Comparison of ENCODE assay signal across 25 cellular contexts in the genomic region with DNA sequence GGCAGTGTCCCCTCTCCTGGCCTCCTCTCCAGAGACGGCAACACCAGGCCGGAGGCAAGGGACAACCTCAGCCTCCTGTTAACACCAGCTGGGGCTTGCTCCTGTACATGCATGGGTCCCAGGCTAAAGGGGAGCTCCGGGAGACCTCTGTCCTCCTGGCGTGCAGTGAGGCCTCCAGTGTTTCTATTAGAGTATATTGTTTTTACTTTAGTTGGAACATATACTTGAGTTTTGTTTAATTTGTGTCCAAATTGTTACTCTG. TPM values are rescaled to one million over a fixed set of nuclear protein-coding genes. Genes with fewer than 3 reads are reported as not detected.
"Had no signal": no experiment of that assay in that cellular context is flagged by ENCODE, and none has a peak within 500 bp of the region (broad histone marks: within the 10 kb centered on the region; RNA-seq: fewer than 3 reads in every experiment).

No MANE protein-coding gene starts in this region.

- H3K9me3 ChIP-seq: psoas muscle, right lobe of liver, sigmoid colon, stomach, thoracic aorta, thyroid gland, transverse colon, upper lobe of right lung, uterus had no signal

- H3K9ac ChIP-seq: parathyroid adenoma had no signal

- H3K4me3 ChIP-seq: ovary, psoas muscle, right lobe of liver, sigmoid colon, stomach, thoracic aorta, thyroid gland, transverse colon, upper lobe of right lung, uterus had no signal

- ATAC-seq: naive thymus-derived CD8-positive, alpha-beta T cell; psoas muscle; right cardiac atrium; right lobe of liver; stimulated activated effector memory CD8-positive, alpha-beta T cell treated with anti-CD3 and anti-CD28 coated beads, Interleukin-12 subunit alpha, Interleukin-12 subunit beta, amount 100 ng/mL, for 72 hours; stimulated activated naive B cell treated with anti-CD40 and anti-IgM and Interleukin-4, amounts not matched to agents 10 μg/mL and 1 μg/mL and 100 μg/mL, for 72 hours; upper lobe of right lung had no signal

- H3K36me3 ChIP-seq: ovary, right lobe of liver, sigmoid colon, stomach, thoracic aorta, thyroid gland, transverse colon, upper lobe of right lung, uterus had no signal

- H3K27me3 ChIP-seq: ovary, thyroid gland had no signal

- H2AFZ ChIP-seq: parathyroid adenoma had no signal

- H3K27ac ChIP-seq: ovary, parathyroid adenoma, psoas muscle, right lobe of liver, sigmoid colon, stomach, thoracic aorta, thyroid gland, transverse colon, upper lobe of right lung, uterus had no signal

- H3K4me1 ChIP-seq: parathyroid adenoma, psoas muscle, right lobe of liver, sigmoid colon, stomach, thyroid gland, transverse colon, upper lobe of right lung, uterus had no signal

- DNase-seq: naive B cell; naive thymus-derived CD8-positive, alpha-beta T cell; nephron progenitor cell; occipital lobe; ovary; psoas muscle; right cardiac atrium; right lobe of liver; sigmoid colon; small intestine; stimulated activated CD4-positive, alpha-beta T cell treated with anti-CD3 and anti-CD28 coated beads, Interleukin-15, amount 100 ng/mL, for 24 hours; stimulated activated CD4-positive, alpha-beta T cell treated with anti-CD3 and anti-CD28 coated beads, Interleukin-2, amount 100 ng/mL, for 24 hours; stimulated activated CD4-positive, alpha-beta T cell treated with anti-CD3 and anti-CD28 coated beads, Interleukin-2, amount 100 ng/mL, for 48 hours; stimulated activated CD4-positive, alpha-beta T cell treated with anti-CD3 and anti-CD28 coated beads, Interleukin-4, amount 100 ng/mL, for 24 hours; stimulated activated naive B cell treated with anti-CD40 and anti-IgM and Interleukin-4, amounts not matched to agents 10 μg/mL and 1 μg/mL and 100 μg/mL, for 72 hours; stimulated activated naive CD4-positive, alpha-beta T cell treated with Interleukin-2 at 50 U/mL for 16 hours; stomach; thyroid gland; transverse colon; upper lobe of right lung; uterus had no signal

RNA-seq across cellular contexts. Expression of gene IRX2, which starts 12.0 kb away (rescaled TPM):
- total RNA-seq: naive thymus-derived CD8-positive, alpha-beta T cell; natural killer cell treated with Interleukin-12 subunit alpha and Interleukin-12 subunit beta and Interleukin-15 and Interleukin-18, amount 100 ng/mL, for 72 hours; occipital lobe; right lobe of liver; sigmoid colon; transverse colon had no signal
- polyA plus RNA-seq: naive thymus-derived CD8-positive, alpha-beta T cell had no signal
